Comparison of ENCODE assay signal across 8 cellular contexts in genomic region chr22:46072981-46073682, GRCh38.
DNase-seq lines count a peak whose midpoint lies in the region; ATAC-seq and TF ChIP-seq lines count a peak whose summit lies in the region.

No MANE protein-coding gene starts in this region.

- H3K27ac ChIP-seq in RWPE2 (ENCODE audit: poor library complexity, severe bottlenecking) (peak overlapping the region; percentile 99), gastrocnemius medialis (peak overlapping the region; percentile 94 to 98 (median 97))

- H3K36me3 ChIP-seq in RWPE2 (ENCODE audit: low read depth) = peaks cover 61% of the 10 kb centered on the region
- H3K36me3 ChIP-seq in gastrocnemius medialis = no peaks in the 10 kb centered on the region

- H3K27me3 ChIP-seq in RWPE2 (ENCODE audit: insufficient read depth, poor library complexity, severe bottlenecking) (no peaks in the 10 kb centered on the region), gastrocnemius medialis (no peaks in the 10 kb centered on the region)

- intact Hi-C loops in gastrocnemius medialis (cut with DNase I; ENCODE audit: low total_unique reads) = no loop called here

- in situ Hi-C loops in gastrocnemius medialis (cut with MboI; ENCODE audit: low sequenced_read_pairs in 4 of 4) = no loop called here

- H3K9me3 ChIP-seq in RWPE2 (ENCODE audit: severe bottlenecking) (no peaks in the 10 kb centered on the region), gastrocnemius medialis (no peaks in the 10 kb centered on the region)

- ATAC-seq in RWPE2 (ENCODE audit: low read depth) (no peak), gastrocnemius medialis (no peak), HG03175 (IDR thresholded peaks at IDR 0.05; ENCODE audit: unreplicated experiment) (no peak), GM21360 (IDR thresholded peaks at IDR 0.05; ENCODE audit: unreplicated experiment) (no peak), GM19452 (IDR thresholded peaks at IDR 0.05; ENCODE audit: unreplicated experiment) (no peak)

- H3K4me3 ChIP-seq in GM12865 (ENCODE audit: low read depth, low read length) (peak overlapping the region; percentile 72), RWPE2 (ENCODE audit: severe bottlenecking) (peak overlapping the region; percentile 64), fibroblast of villous mesenchyme (ENCODE audit: low read depth, low read length) (peak overlapping the region; percentile 93), gastrocnemius medialis (peak overlapping the region; percentile 78 to 86 (median 82))

- DNase-seq in GM12865 (ENCODE audit: low read depth) (no peak), RWPE2 (ENCODE audit: low spot score) (no peak), fibroblast of villous mesenchyme (ENCODE audit: low read depth) (peak; percentile 30), gastrocnemius medialis (no peak), UCSD-AML1 (lab: John Stamatoyannopoulos, UW; ENCODE audit: unreplicated experiment) (no peak)

- H3K4me1 ChIP-seq in RWPE2 (ENCODE audit: insufficient read depth, poor library complexity, severe bottlenecking) (peaks cover 7% of the 10 kb centered on the region), gastrocnemius medialis (peaks cover 49 to 59% of the 10 kb centered on the region in 2 donors)

- no peak for TF ChIP-seq CTCF in GM12865 (IDR thresholded peaks at IDR 0.05; ENCODE audit: insufficient read depth, low read depth, low read length, missing control alignments)
- TF ChIP-seq CTCF in RWPE2 (IDR thresholded peaks at IDR 0.05; ENCODE audit: poor library complexity, severe bottlenecking) = no peak
- TF ChIP-seq CTCF in fibroblast of villous mesenchyme (IDR thresholded peaks at IDR 0.05; ENCODE audit: insufficient read depth, low read depth, low read length) = no peak
- no peak for TF ChIP-seq CTCF in gastrocnemius medialis (IDR thresholded peaks at IDR 0.05 in 4 of 5, conservative IDR thresholded peaks at IDR 0.05 in 1 of 5)

- TF ChIP-seq POLR2A in gastrocnemius medialis (IDR thresholded peaks at IDR 0.05) = no peak
